In genomic region chr4:85734446-85734845, GRCh38 we compare ENCODE assay signal across 11 cellular contexts.
DNase-seq lines count a peak whose midpoint lies in the region; ATAC-seq, FAIRE-seq and TF ChIP-seq lines count a peak whose summit lies in the region.
"Had no signal": no experiment of that assay in that cellular context is flagged by ENCODE, and none has a peak within 500 bp of the region (broad histone marks: within the 10 kb centered on the region; RNA-seq: fewer than 3 reads in every experiment).

No MANE protein-coding gene starts in this region.

- ATAC-seq in GM19351 (IDR thresholded peaks at IDR 0.05; ENCODE audit: unreplicated experiment): peak; percentile 33
- ATAC-seq in heart right ventricle: peak in 7 of 8 donors; percentile 65 to 85 (median 80)

- 3 to 4% methylated on average over 1 of the region's 1 CpG for WGBS in heart right ventricle, 2 donors
- 16 to 62% (median 48%) methylated on average over 1 of the region's 1 CpG for WGBS in spleen, 5 donors

- FAIRE-seq in GM12891 (lab: Jason Lieb, UNC): no peak

- peak overlapping the region; percentile 46; the same call in 1 of the 2 replicates for H3K27ac ChIP-seq in SU-DHL-6 (ENCODE audit: low read depth, low read length)
- H3K27ac ChIP-seq in heart right ventricle: peak overlapping the region in 7 of 10 donors; percentile 26 to 84 (median 57)
- peak overlapping the region in 7 of 8 donors; percentile 76 to 84 (median 80) for H3K27ac ChIP-seq in spleen
- no peak overlapping the region for H3K27ac ChIP-seq in tibial artery

- no peak overlapping the region for H3K9ac ChIP-seq in SU-DHL-6 (ENCODE audit: low read length)

- no peaks in the 10 kb centered on the region for H3K9me2 ChIP-seq in SU-DHL-6 (replicated peaks; ENCODE audit: insufficient read depth, low read length)

- peaks cover 0 to 51% (median 18%) of the 10 kb centered on the region in 9 donors for H3K4me1 ChIP-seq in heart right ventricle
- peaks cover 15 to 58% (median 49%) of the 10 kb centered on the region in 6 donors for H3K4me1 ChIP-seq in spleen
- H3K4me1 ChIP-seq in tibial artery: no peaks in the 10 kb centered on the region

- no peaks in the 10 kb centered on the region for H3F3A ChIP-seq in SU-DHL-6 (ENCODE audit: insufficient read depth)

- TF ChIP-seq CTCF in SU-DHL-6 (IDR thresholded peaks at IDR 0.05; ENCODE audit: insufficient read depth, low read length, poor library complexity, severe bottlenecking) (no peak), heart right ventricle (IDR thresholded peaks at IDR 0.05) (no peak), spleen (IDR thresholded peaks at IDR 0.05 in 8 of 11, conservative IDR thresholded peaks at IDR 0.05 in 3 of 11) (no peak), tibial artery (IDR thresholded peaks at IDR 0.05) (no peak), progenitor cell of endocrine pancreas (IDR thresholded peaks at IDR 0.05; ENCODE audit: unreplicated experiment) (no peak)

- H2AFZ ChIP-seq in SU-DHL-6 (ENCODE audit: low read depth, low read length, severe bottlenecking): no peak overlapping the region

- H4K20me1 ChIP-seq in SU-DHL-6 (ENCODE audit: low read depth, low read length): no peaks in the 10 kb centered on the region

- H3K4me3 ChIP-seq in SU-DHL-6 (ENCODE audit: insufficient read depth, low read length, poor library complexity, severe bottlenecking) (no peak overlapping the region), heart right ventricle (no peak overlapping the region), spleen (no peak overlapping the region), tibial artery (no peak overlapping the region)

- intact Hi-C loops in heart right ventricle (cut with DNase I): loop anchor here in 1 of 10 donors (10.0 kb wide), 1 partner anchor 260 kb away; the partner anchor contains the start of gene ARHGAP24
- intact Hi-C loops in spleen (cut with DNase I; ENCODE audit: low total_unique reads): no loop called here
- intact Hi-C loops in tibial artery (cut with DNase I; ENCODE audit: low total_unique reads): no loop called here

- TF ChIP-seq POLR2A in spleen (IDR thresholded peaks at IDR 0.05) (no peak), GM12891 (IDR thresholded peaks at IDR 0.05; ENCODE audit: low read depth, low read length) (no peak)

- H3K36me3 ChIP-seq in SU-DHL-6 (ENCODE audit: low read length): no peaks in the 10 kb centered on the region
- no peaks in the 10 kb centered on the region for H3K36me3 ChIP-seq in heart right ventricle
- no peaks in the 10 kb centered on the region for H3K36me3 ChIP-seq in spleen
- H3K36me3 ChIP-seq in tibial artery: no peaks in the 10 kb centered on the region

- H3K4me3 Mint-ChIP-seq in progenitor cell of endocrine pancreas (ENCODE audit: low read depth): no peak overlapping the region
- H3K4me3 Mint-ChIP-seq: nephron progenitor cell had no signal

- peaks cover 4% of the 10 kb centered on the region for H3K4me1 Mint-ChIP-seq in progenitor cell of endocrine pancreas (ENCODE audit: low read depth)
- H3K4me1 Mint-ChIP-seq: nephron progenitor cell had no signal

- H3K9me3 ChIP-seq in SU-DHL-6 (ENCODE audit: insufficient read depth, low read length) (no peaks in the 10 kb centered on the region), heart right ventricle (no peaks in the 10 kb centered on the region), spleen (no peaks in the 10 kb centered on the region), tibial artery (no peaks in the 10 kb centered on the region)

- H3K4me2 ChIP-seq in SU-DHL-6 (ENCODE audit: low read depth, low read length, poor library complexity, severe bottlenecking): peak overlapping the region; percentile 33

- H3K27me3 ChIP-seq in SU-DHL-6 (ENCODE audit: low read length) (no peaks in the 10 kb centered on the region), heart right ventricle (no peaks in the 10 kb centered on the region), spleen (replicated peaks in 1 of 7) (no peaks in the 10 kb centered on the region), tibial artery (no peaks in the 10 kb centered on the region)

- DNase-seq in heart right ventricle (no peak), spleen (no peak), tibial artery (no peak), progenitor cell of endocrine pancreas (ENCODE audit: low spot score, unreplicated experiment) (no peak), GM12891 (ENCODE audit: insufficient read length, low spot score) (no peak)
- DNase-seq: activated T-cell treated with anti-CD3 and anti-CD28 coated beads, Interleukin-2, amount 50 U/mL, for 1 hour; DMS153; NCI-H2227 treated with DMSO at 0.1 percent for 48 hours; nephron progenitor cell had no signal

- H3K79me2 ChIP-seq in SU-DHL-6 (ENCODE audit: insufficient read depth, low read length): no peaks in the 10 kb centered on the region

- H3K9me3 Mint-ChIP-seq in progenitor cell of endocrine pancreas (ENCODE audit: low read depth): no peaks in the 10 kb centered on the region
- H3K9me3 Mint-ChIP-seq: nephron progenitor cell had no signal

- no peak overlapping the region for H3K27ac Mint-ChIP-seq in progenitor cell of endocrine pancreas
- H3K27ac Mint-ChIP-seq: nephron progenitor cell had no signal

- H3K27me3 Mint-ChIP-seq in progenitor cell of endocrine pancreas: no peaks in the 10 kb centered on the region

- H3K36me3 Mint-ChIP-seq in progenitor cell of endocrine pancreas (ENCODE audit: insufficient read depth): no peaks in the 10 kb centered on the region

TF ChIP-seq in GM12891, 5 proteins besides CTCF, POLR2A, EP300 and RAD21:
- no peak for TF ChIP-seq PAX5 (IDR thresholded peaks at IDR 0.05; ENCODE audit: insufficient read depth, low read length, severe bottlenecking)
- no peak for TF ChIP-seq POU2F2 (IDR thresholded peaks at IDR 0.05; ENCODE audit: low read depth, low read length)
- TF ChIP-seq TAF1 (IDR thresholded peaks at IDR 0.05; ENCODE audit: low read depth, low read length): no peak
- no peak for TF ChIP-seq SPI1 (IDR thresholded peaks at IDR 0.05; ENCODE audit: low read depth, low read length)
- TF ChIP-seq POLR2AphosphoS5 (IDR thresholded peaks at IDR 0.05; ENCODE audit: low read depth, low read length): no peak

Comparison
In these comparisons a context has a peak if more than half of its experiments do, and no peak if none do; other contexts are left out.
1. H3K27ac ChIP-seq: peak in SU-DHL-6 (single experiment), heart right ventricle (7 of 10) and spleen (7 of 8); none in tibial artery (0 of 2).